1 cellular context compared by ENCODE assay signal in the genomic region with DNA sequence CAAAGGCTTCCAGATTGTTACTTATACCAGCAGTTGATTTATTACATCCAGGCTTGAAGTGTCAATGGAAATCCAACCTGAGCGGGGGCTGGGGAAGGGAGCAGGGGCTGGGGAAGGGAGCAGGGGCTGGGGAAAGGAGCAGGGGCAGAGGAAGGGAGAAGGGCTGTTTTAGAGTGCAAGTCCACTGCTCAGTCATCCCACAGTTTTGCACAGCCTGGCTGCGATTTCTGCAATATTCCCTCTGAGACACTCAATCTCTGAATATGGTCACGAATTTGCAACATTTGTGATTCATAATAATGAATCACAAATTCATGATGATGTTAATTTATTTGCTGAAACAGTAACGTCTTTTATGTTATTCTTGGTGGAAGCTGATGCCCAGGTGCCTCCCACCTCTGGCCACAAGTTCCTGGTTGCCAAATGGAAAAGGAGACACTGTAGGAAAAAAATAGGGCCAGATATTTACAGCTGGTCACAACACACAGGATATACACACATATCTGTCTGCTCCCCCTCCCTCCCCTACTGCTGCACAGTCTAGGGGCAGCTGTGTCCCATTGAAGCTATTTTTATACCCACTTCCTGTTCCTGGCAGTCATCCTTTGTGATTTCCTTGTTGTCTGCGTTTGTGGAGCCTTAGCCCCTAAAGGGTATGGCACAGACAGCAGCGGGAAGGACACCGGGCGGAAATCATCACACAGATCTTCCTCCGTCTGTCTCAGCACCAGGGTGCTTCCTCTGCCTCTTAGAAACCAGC.
TF ChIP-seq lines count a peak whose summit lies in the region.

No MANE protein-coding gene starts in this region.

TF ChIP-seq in HepG2, 621 proteins besides CTCF, POLR2A, EP300 and RAD21 (continued from another document):
- TF ChIP-seq, protein P1, sequence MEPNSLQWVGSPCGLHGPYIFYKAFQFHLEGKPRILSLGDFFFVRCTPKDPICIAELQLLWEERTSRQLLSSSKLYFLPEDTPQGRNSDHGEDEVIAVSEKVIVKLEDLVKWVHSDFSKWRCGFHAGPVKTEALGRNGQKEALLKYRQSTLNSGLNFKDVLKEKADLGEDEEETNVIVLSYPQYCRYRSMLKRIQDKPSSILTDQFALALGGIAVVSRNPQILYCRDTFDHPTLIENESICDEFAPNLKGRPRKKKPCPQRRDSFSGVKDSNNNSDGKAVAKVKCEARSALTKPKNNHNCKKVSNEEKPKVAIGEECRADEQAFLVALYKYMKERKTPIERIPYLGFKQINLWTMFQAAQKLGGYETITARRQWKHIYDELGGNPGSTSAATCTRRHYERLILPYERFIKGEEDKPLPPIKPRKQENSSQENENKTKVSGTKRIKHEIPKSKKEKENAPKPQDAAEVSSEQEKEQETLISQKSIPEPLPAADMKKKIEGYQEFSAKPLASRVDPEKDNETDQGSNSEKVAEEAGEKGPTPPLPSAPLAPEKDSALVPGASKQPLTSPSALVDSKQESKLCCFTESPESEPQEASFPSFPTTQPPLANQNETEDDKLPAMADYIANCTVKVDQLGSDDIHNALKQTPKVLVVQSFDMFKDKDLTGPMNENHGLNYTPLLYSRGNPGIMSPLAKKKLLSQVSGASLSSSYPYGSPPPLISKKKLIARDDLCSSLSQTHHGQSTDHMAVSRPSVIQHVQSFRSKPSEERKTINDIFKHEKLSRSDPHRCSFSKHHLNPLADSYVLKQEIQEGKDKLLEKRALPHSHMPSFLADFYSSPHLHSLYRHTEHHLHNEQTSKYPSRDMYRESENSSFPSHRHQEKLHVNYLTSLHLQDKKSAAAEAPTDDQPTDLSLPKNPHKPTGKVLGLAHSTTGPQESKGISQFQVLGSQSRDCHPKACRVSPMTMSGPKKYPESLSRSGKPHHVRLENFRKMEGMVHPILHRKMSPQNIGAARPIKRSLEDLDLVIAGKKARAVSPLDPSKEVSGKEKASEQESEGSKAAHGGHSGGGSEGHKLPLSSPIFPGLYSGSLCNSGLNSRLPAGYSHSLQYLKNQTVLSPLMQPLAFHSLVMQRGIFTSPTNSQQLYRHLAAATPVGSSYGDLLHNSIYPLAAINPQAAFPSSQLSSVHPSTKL (CRISPR knock-in tag; IDR thresholded peaks at IDR 0.05) = no peak
- TF ChIP-seq SATB2 (CRISPR knock-in tag; IDR thresholded peaks at IDR 0.05) (no peak), YEATS4 (CRISPR knock-in tag; IDR thresholded peaks at IDR 0.05; ENCODE audit: borderline replicate concordance) (no peak), HMGXB4 (CRISPR knock-in tag; IDR thresholded peaks at IDR 0.05; ENCODE audit: borderline replicate concordance in 1 of 2, low read depth in 1 of 2) (no peak), NFE2L1 (CRISPR knock-in tag; IDR thresholded peaks at IDR 0.05; ENCODE audit: borderline replicate concordance) (no peak), ZC3H13 (CRISPR knock-in tag; IDR thresholded peaks at IDR 0.05) (no peak), ZSCAN12 (CRISPR knock-in tag; IDR thresholded peaks at IDR 0.05) (no peak), NR1H2 (CRISPR knock-in tag; IDR thresholded peaks at IDR 0.05; ENCODE audit: borderline replicate concordance, low read depth) (no peak), TRIM22 (IDR thresholded peaks at IDR 0.05) (no peak), ZNF510 (CRISPR knock-in tag; IDR thresholded peaks at IDR 0.05; ENCODE audit: low read depth) (no peak)
- TF ChIP-seq, protein P2, sequence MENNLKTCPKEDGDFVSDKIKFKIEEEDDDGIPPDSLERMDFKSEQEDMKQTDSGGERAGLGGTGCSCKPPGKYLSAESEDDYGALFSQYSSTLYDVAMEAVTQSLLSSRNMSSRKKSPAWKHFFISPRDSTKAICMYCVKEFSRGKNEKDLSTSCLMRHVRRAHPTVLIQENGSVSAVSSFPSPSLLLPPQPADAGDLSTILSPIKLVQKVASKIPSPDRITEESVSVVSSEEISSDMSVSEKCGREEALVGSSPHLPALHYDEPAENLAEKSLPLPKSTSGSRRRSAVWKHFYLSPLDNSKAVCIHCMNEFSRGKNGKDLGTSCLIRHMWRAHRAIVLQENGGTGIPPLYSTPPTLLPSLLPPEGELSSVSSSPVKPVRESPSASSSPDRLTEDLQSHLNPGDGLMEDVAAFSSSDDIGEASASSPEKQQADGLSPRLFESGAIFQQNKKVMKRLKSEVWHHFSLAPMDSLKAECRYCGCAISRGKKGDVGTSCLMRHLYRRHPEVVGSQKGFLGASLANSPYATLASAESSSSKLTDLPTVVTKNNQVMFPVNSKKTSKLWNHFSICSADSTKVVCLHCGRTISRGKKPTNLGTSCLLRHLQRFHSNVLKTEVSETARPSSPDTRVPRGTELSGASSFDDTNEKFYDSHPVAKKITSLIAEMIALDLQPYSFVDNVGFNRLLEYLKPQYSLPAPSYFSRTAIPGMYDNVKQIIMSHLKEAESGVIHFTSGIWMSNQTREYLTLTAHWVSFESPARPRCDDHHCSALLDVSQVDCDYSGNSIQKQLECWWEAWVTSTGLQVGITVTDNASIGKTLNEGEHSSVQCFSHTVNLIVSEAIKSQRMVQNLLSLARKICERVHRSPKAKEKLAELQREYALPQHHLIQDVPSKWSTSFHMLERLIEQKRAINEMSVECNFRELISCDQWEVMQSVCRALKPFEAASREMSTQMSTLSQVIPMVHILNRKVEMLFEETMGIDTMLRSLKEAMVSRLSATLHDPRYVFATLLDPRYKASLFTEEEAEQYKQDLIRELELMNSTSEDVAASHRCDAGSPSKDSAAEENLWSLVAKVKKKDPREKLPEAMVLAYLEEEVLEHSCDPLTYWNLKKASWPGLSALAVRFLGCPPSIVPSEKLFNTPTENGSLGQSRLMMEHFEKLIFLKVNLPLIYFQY (CRISPR knock-in tag; IDR thresholded peaks at IDR 0.05; ENCODE audit: borderline replicate concordance) = no peak
- TF ChIP-seq, protein P3, sequence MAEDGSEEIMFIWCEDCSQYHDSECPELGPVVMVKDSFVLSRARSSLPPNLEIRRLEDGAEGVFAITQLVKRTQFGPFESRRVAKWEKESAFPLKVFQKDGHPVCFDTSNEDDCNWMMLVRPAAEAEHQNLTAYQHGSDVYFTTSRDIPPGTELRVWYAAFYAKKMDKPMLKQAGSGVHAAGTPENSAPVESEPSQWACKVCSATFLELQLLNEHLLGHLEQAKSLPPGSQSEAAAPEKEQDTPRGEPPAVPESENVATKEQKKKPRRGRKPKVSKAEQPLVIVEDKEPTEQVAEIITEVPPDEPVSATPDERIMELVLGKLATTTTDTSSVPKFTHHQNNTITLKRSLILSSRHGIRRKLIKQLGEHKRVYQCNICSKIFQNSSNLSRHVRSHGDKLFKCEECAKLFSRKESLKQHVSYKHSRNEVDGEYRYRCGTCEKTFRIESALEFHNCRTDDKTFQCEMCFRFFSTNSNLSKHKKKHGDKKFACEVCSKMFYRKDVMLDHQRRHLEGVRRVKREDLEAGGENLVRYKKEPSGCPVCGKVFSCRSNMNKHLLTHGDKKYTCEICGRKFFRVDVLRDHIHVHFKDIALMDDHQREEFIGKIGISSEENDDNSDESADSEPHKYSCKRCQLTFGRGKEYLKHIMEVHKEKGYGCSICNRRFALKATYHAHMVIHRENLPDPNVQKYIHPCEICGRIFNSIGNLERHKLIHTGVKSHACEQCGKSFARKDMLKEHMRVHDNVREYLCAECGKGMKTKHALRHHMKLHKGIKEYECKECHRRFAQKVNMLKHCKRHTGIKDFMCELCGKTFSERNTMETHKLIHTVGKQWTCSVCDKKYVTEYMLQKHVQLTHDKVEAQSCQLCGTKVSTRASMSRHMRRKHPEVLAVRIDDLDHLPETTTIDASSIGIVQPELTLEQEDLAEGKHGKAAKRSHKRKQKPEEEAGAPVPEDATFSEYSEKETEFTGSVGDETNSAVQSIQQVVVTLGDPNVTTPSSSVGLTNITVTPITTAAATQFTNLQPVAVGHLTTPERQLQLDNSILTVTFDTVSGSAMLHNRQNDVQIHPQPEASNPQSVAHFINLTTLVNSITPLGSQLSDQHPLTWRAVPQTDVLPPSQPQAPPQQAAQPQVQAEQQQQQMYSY (CRISPR knock-in tag; IDR thresholded peaks at IDR 0.05) = no peak
TF ChIP-seq in HepG2: peak in this region for 0.
